13 cellular contexts compared by ENCODE assay signal in genomic region chr1:109712321-109712864, GRCh38. TPM values are rescaled to one million over a fixed set of nuclear protein-coding genes. Genes with fewer than 3 reads are reported as not detected.
DNase-seq lines count a peak whose midpoint lies in the region; ATAC-seq and TF ChIP-seq lines count a peak whose summit lies in the region.
"Had no signal": no experiment of that assay in that cellular context is flagged by ENCODE, and none has a peak within 500 bp of the region (broad histone marks: within the 10 kb centered on the region; RNA-seq: fewer than 3 reads in every experiment).

No MANE protein-coding gene starts in this region.

- H3K4me3 Mint-ChIP-seq in WTC11 = no peak overlapping the region
- no peak overlapping the region for H3K4me3 Mint-ChIP-seq in activated CD4-positive, alpha-beta memory T cell treated with anti-CD3 and anti-CD28 coated beads, Interleukin-2, amount 10 ng/mL, durations not matched to agents 7 days and 5 days
- no peak overlapping the region for H3K4me3 Mint-ChIP-seq in Caco-2 (ENCODE audit: unreplicated experiment)

- 45% methylated on average over 22 of the region's 22 CpGs for WGBS in right cardiac atrium

- H3K9me3 ChIP-seq in right cardiac atrium (ENCODE audit: control insufficient read depth, low read length) = no peaks in the 10 kb centered on the region
- H3K9me3 ChIP-seq in gastrocnemius medialis = no peaks in the 10 kb centered on the region
- no peaks in the 10 kb centered on the region; the same call in 1 of the 2 replicates for H3K9me3 ChIP-seq in Caco-2

- TF ChIP-seq POLR2A in gastrocnemius medialis (IDR thresholded peaks at IDR 0.05) = no peak

- peaks cover 15% of the 10 kb centered on the region for H3K36me3 Mint-ChIP-seq in WTC11
- H3K36me3 Mint-ChIP-seq in activated CD4-positive, alpha-beta memory T cell treated with anti-CD3 and anti-CD28 coated beads, Interleukin-2, amount 10 ng/mL, durations not matched to agents 7 days and 5 days (ENCODE audit: low read depth) = no peaks in the 10 kb centered on the region
- H3K36me3 Mint-ChIP-seq in Caco-2 (ENCODE audit: insufficient read depth, unreplicated experiment) = no peaks in the 10 kb centered on the region

- ATAC-seq in right cardiac atrium = peak; percentile 6 to 44
- no peak for ATAC-seq in gastrocnemius medialis
- ATAC-seq in WTC11 = no peak
- ATAC-seq in GM18870 (IDR thresholded peaks at IDR 0.05; ENCODE audit: unreplicated experiment) = no peak

- H3K27ac ChIP-seq in right cardiac atrium (ENCODE audit: low read length) (no peak overlapping the region), gastrocnemius medialis (no peak overlapping the region)

- H3K27me3 ChIP-seq in BJ (ENCODE audit: control insufficient read depth, insufficient read depth, low read length) = no peaks in the 10 kb centered on the region; the same call in 1 of the 2 replicates
- H3K27me3 ChIP-seq in right cardiac atrium (ENCODE audit: control insufficient read depth, insufficient read depth) = no peaks in the 10 kb centered on the region
- no peaks in the 10 kb centered on the region for H3K27me3 ChIP-seq in gastrocnemius medialis
- H3K27me3 ChIP-seq in Caco-2 (replicated peaks; ENCODE audit: control insufficient read depth, insufficient read depth, low read length) = no peaks in the 10 kb centered on the region
- H3K27me3 ChIP-seq: MG63 had no signal

- in situ Hi-C loops in astrocyte of the cerebellum (cut with HindIII; ENCODE audit: low sequenced_read_pairs) = no loop called here
- in situ Hi-C loops in gastrocnemius medialis (cut with MboI; ENCODE audit: low sequenced_read_pairs in 4 of 4) = no loop called here

- no peak overlapping the region for H3K27ac Mint-ChIP-seq in WTC11
- H3K27ac Mint-ChIP-seq in activated CD4-positive, alpha-beta memory T cell treated with anti-CD3 and anti-CD28 coated beads, Interleukin-2, amount 10 ng/mL, durations not matched to agents 7 days and 5 days = no peak overlapping the region
- H3K27ac Mint-ChIP-seq in Caco-2 (ENCODE audit: unreplicated experiment) = no peak overlapping the region
- H3K27ac Mint-ChIP-seq: CD4-positive, alpha-beta memory T cell; natural killer cell treated with Interleukin-12 subunit alpha and Interleukin-12 subunit beta and Interleukin-15 and Interleukin-18, amount 100 ng/mL, for 72 hours had no signal

- H3K4me1 Mint-ChIP-seq in WTC11 = no peaks in the 10 kb centered on the region
- H3K4me1 Mint-ChIP-seq in activated CD4-positive, alpha-beta memory T cell treated with anti-CD3 and anti-CD28 coated beads, Interleukin-2, amount 10 ng/mL, durations not matched to agents 7 days and 5 days = no peaks in the 10 kb centered on the region
- no peaks in the 10 kb centered on the region for H3K4me1 Mint-ChIP-seq in Caco-2 (ENCODE audit: low read depth, unreplicated experiment)
- H3K4me1 Mint-ChIP-seq: CD4-positive, alpha-beta memory T cell; immature natural killer cell had no signal

- H3K36me3 ChIP-seq in BJ (ENCODE audit: control insufficient read depth, insufficient read depth, low read length) (no peaks in the 10 kb centered on the region), gastrocnemius medialis (no peaks in the 10 kb centered on the region), Caco-2 (ENCODE audit: control insufficient read depth, insufficient read depth, low read length) (no peaks in the 10 kb centered on the region)

- intact Hi-C loops in right cardiac atrium (cut with DNase I) (no loop called here), gastrocnemius medialis (cut with DNase I; ENCODE audit: low total_unique reads) (no loop called here), Caco-2 (cut with micrococcal nuclease; ENCODE audit: unreplicated experiment) (no loop called here)

- no TSS peak for BruUV-seq in Caco-2 (replicated peaks; lab: Mats Ljungman, UMichigan)

- H3K4me3 ChIP-seq in BJ (ENCODE audit: low read depth, low read length) = peak overlapping the region; percentile 9; the same call in 1 of the 2 replicates
- H3K4me3 ChIP-seq in astrocyte of the cerebellum (ENCODE audit: low read depth, low read length) = peak overlapping the region; percentile 26
- H3K4me3 ChIP-seq in right cardiac atrium (ENCODE audit: low read length) = peak overlapping the region; percentile 26
- H3K4me3 ChIP-seq in gastrocnemius medialis = peak overlapping the region in 3 of 4 donors; percentile 17 to 36 (median 29)
- no peak overlapping the region for H3K4me3 ChIP-seq in Caco-2 (ENCODE audit: low read depth, low read length)
- H3K4me3 ChIP-seq: MG63 had no signal

- H3K4me1 ChIP-seq in right cardiac atrium (ENCODE audit: control insufficient read depth, insufficient read depth, low read length) (no peaks in the 10 kb centered on the region), gastrocnemius medialis (no peaks in the 10 kb centered on the region), Caco-2 (no peaks in the 10 kb centered on the region)

- no peaks in the 10 kb centered on the region; the same call in 1 of the 2 replicates for H3K27me3 Mint-ChIP-seq in WTC11 (ENCODE audit: low read depth)
- peaks cover 17% of the 10 kb centered on the region for H3K27me3 Mint-ChIP-seq in activated CD4-positive, alpha-beta memory T cell treated with anti-CD3 and anti-CD28 coated beads, Interleukin-2, amount 10 ng/mL, durations not matched to agents 7 days and 5 days
- no peaks in the 10 kb centered on the region for H3K27me3 Mint-ChIP-seq in Caco-2 (ENCODE audit: insufficient read depth, unreplicated experiment)

- peaks cover 21% of the 10 kb centered on the region for H3K9me3 Mint-ChIP-seq in WTC11
- H3K9me3 Mint-ChIP-seq in activated CD4-positive, alpha-beta memory T cell treated with anti-CD3 and anti-CD28 coated beads, Interleukin-2, amount 10 ng/mL, durations not matched to agents 7 days and 5 days = peaks cover 12% of the 10 kb centered on the region
- H3K9me3 Mint-ChIP-seq in Caco-2 (ENCODE audit: unreplicated experiment) = peaks cover 15% of the 10 kb centered on the region

- TF ChIP-seq CTCF in BJ (IDR thresholded peaks at IDR 0.05; ENCODE audit: insufficient read depth, low read depth, low read length) = no peak
- TF ChIP-seq CTCF in astrocyte of the cerebellum (IDR thresholded peaks at IDR 0.05; ENCODE audit: low read depth, low read length, missing control alignments) = no peak
- TF ChIP-seq CTCF in gastrocnemius medialis (IDR thresholded peaks at IDR 0.05 in 4 of 5, conservative IDR thresholded peaks at IDR 0.05 in 1 of 5) = no peak
- TF ChIP-seq CTCF in WTC11 (IDR thresholded peaks at IDR 0.05) = no peak
- TF ChIP-seq CTCF in Caco-2 (IDR thresholded peaks at IDR 0.05; ENCODE audit: insufficient read depth in 1 of 2, low read depth in 1 of 2, low read length in 1 of 2, severe bottlenecking in 1 of 2, unreplicated experiment in 1 of 2) = no peak

- CTCF ChIA-PET in BJ (lab: Yijun Ruan, JAX) (no interaction called here), WTC11 (lab: Charles Lee) (interaction anchor here (0.6 to 0.9 kb wide), 2 partner anchors 73 to 82 kb away, joined by 4 read pairs; no protein-coding TSS in a partner anchor), Caco-2 (lab: Charles Lee) (no interaction called here)
- CTCF ChIA-PET in activated CD4-positive, alpha-beta memory T cell treated with anti-CD3 and anti-CD28 coated beads, Interleukin-2, amount 10 ng/mL, durations not matched to agents 7 days and 5 days (lab: Charles Lee) = no interaction called here

- POLR2A ChIA-PET in BJ (lab: Charles Lee) (no interaction called here), WTC11 (lab: Charles Lee) (no interaction called here), Caco-2 (lab: Charles Lee) (no interaction called here)
- POLR2A ChIA-PET in activated CD4-positive, alpha-beta memory T cell treated with anti-CD3 and anti-CD28 coated beads, Interleukin-2, amount 10 ng/mL, durations not matched to agents 7 days and 5 days (lab: Charles Lee) = no interaction called here

- DNase-seq in BJ (ENCODE audit: low read depth) (no peak), astrocyte of the cerebellum (ENCODE audit: low read depth) (no peak), right cardiac atrium (peak in 2 of 3 donors; percentile 59 to 65), gastrocnemius medialis (no peak), WTC11 (ENCODE audit: low spot score) (no peak), Caco-2 (no peak)
- DNase-seq in activated CD4-positive, alpha-beta memory T cell treated with anti-CD3 and anti-CD28 coated beads, Interleukin-2, amount 10 ng/mL, durations not matched to agents 7 days and 5 days = no peak
- DNase-seq: CD4-positive, alpha-beta memory T cell; immature natural killer cell; MG63; NCI-H2171 had no signal

RNA-seq across cellular contexts. Expression of gene GSTM5, which starts 0.3 kb away (rescaled TPM):
- polyA plus RNA-seq in BJ (2011; rRNA removed) (1.5 and 2.2 TPM in 2 replicates), right cardiac atrium (7.8 TPM)
- 0.90 and 1.3 TPM in 2 replicates for polyA minus RNA-seq in BJ (2011; rRNA and poly(A)+ RNA removed)
- total RNA-seq in right cardiac atrium (10 to 100 TPM in 2 of 4 donors, 1 to 10 TPM in 2; 5.3 to 13.7 (median 10.0) TPM), gastrocnemius medialis (1 to 10 TPM in 1 of 4 donors, under 1 TPM in 3; 0.15 to 1.9 (median 0.63) TPM), WTC11 (2021) (0.09 to 0.16 TPM (median 0.11 TPM) in 3 replicates), Caco-2 (2022) (6.0 and 9.1 TPM in 2 replicates)
- total RNA-seq in activated CD4-positive, alpha-beta memory T cell treated with anti-CD3 and anti-CD28 coated beads, Interleukin-2, amount 10 ng/mL, durations not matched to agents 7 days and 5 days = not detected
- total RNA-seq: CD4-positive, alpha-beta memory T cell; natural killer cell treated with Interleukin-12 subunit alpha and Interleukin-12 subunit beta and Interleukin-15 and Interleukin-18, amount 100 ng/mL, for 72 hours had no signal
- polyA plus RNA-seq: CD4-positive, alpha-beta memory T cell had no signal

RNA-seq across cellular contexts. Expression of gene GSTM1, which starts 24.8 kb away (rescaled TPM):
- 0.47 and 1.0 TPM in 2 replicates for polyA plus RNA-seq in BJ (2011; rRNA removed)
- not detected in 2 replicates for polyA minus RNA-seq in BJ (2011; rRNA and poly(A)+ RNA removed)
- total RNA-seq in right cardiac atrium = 10 to 100 TPM in 1 of 4 donors, not detected in 3; 31.1 TPM
- polyA plus RNA-seq in right cardiac atrium = 38.9 TPM
- total RNA-seq in gastrocnemius medialis = 10 to 100 TPM in 1 of 4 donors, not detected in 3; 30.3 TPM
- not detected in 3 replicates for total RNA-seq in WTC11 (2021)
- not detected for total RNA-seq in activated CD4-positive, alpha-beta memory T cell treated with anti-CD3 and anti-CD28 coated beads, Interleukin-2, amount 10 ng/mL, durations not matched to agents 7 days and 5 days
- total RNA-seq in Caco-2 (2022) = not detected in 2 replicates
- total RNA-seq: CD4-positive, alpha-beta memory T cell had no signal

RNA-seq across cellular contexts. Expression of gene GSTM3, which starts 28.4 kb away (rescaled TPM):
- polyA plus RNA-seq in BJ (2011; rRNA removed) (113 and 172 TPM in 2 replicates), right cardiac atrium (279 TPM)
- 40.4 and 52.8 TPM in 2 replicates for polyA minus RNA-seq in BJ (2011; rRNA and poly(A)+ RNA removed)
- total RNA-seq in right cardiac atrium (100 to 1,000 TPM in 2 of 4 donors, 10 to 100 TPM in 2; 65.5 to 150 (median 112) TPM), gastrocnemius medialis (10 to 100 TPM; 54.2 to 85.6 (median 71.8) TPM), WTC11 (2021) (2.2 to 3.5 TPM (median 3.3 TPM) in 3 replicates), Caco-2 (2022) (8.9 and 10.6 TPM in 2 replicates)
- total RNA-seq in activated CD4-positive, alpha-beta memory T cell treated with anti-CD3 and anti-CD28 coated beads, Interleukin-2, amount 10 ng/mL, durations not matched to agents 7 days and 5 days = under 1 TPM; 0.23 to 0.95 TPM

RNA-seq across cellular contexts. Expression of gene GSTM2, which starts 44.5 kb away (rescaled TPM):
- polyA plus RNA-seq in BJ (2011; rRNA removed) (49.0 and 62.3 TPM in 2 replicates), right cardiac atrium (99.5 TPM)
- 16.3 and 26.2 TPM in 2 replicates for polyA minus RNA-seq in BJ (2011; rRNA and poly(A)+ RNA removed)
- total RNA-seq in right cardiac atrium (10 to 100 TPM; 50.3 to 92.8 (median 72.6) TPM), gastrocnemius medialis (10 to 100 TPM; 29.2 to 41.4 (median 39.0) TPM), WTC11 (2021) (12.9 to 15.4 TPM (median 15.3 TPM) in 3 replicates), Caco-2 (2022) (0.84 and 1.7 TPM in 2 replicates)
- total RNA-seq in activated CD4-positive, alpha-beta memory T cell treated with anti-CD3 and anti-CD28 coated beads, Interleukin-2, amount 10 ng/mL, durations not matched to agents 7 days and 5 days = 10 to 100 TPM; 15.9 to 17.6 TPM

RNA-seq across cellular contexts. Expression of gene EPS8L3, which starts 51.3 kb away (rescaled TPM):
- polyA plus RNA-seq in BJ (2011; rRNA removed) (not detected in 2 replicates), right cardiac atrium (not detected)
- not detected in 2 replicates for polyA minus RNA-seq in BJ (2011; rRNA and poly(A)+ RNA removed)
- total RNA-seq in right cardiac atrium (not detected), gastrocnemius medialis (1 to 10 TPM in 1 of 4 donors, not detected in 3; 1.4 TPM), WTC11 (2021) (0.17 to 0.41 TPM in 2 of 3 replicates, not detected in the other), Caco-2 (2022) (15.3 and 18.5 TPM in 2 replicates)
- total RNA-seq in activated CD4-positive, alpha-beta memory T cell treated with anti-CD3 and anti-CD28 coated beads, Interleukin-2, amount 10 ng/mL, durations not matched to agents 7 days and 5 days = not detected
- total RNA-seq: CD4-positive, alpha-beta memory T cell; natural killer cell treated with Interleukin-12 subunit alpha and Interleukin-12 subunit beta and Interleukin-15 and Interleukin-18, amount 100 ng/mL, for 72 hours had no signal
- polyA plus RNA-seq: CD4-positive, alpha-beta memory T cell had no signal

Comparison
In these comparisons a context has a peak if more than half of its experiments do, and no peak if none do; other contexts are left out.
1. DNase-seq: peak in right cardiac atrium (2 of 3); none in BJ (single experiment), astrocyte of the cerebellum (single experiment), gastrocnemius medialis (0 of 2), WTC11 (single experiment), activated CD4-positive, alpha-beta memory T cell treated with anti-CD3 and anti-CD28 coated beads, Interleukin-2, amount 10 ng/mL, durations not matched to agents 7 days and 5 days (single experiment) and Caco-2 (0 of 2).
2. ATAC-seq: peak in right cardiac atrium (2 of 2); none in gastrocnemius medialis (0 of 2), WTC11 (single experiment) and GM18870 (single experiment).